In genomic region chr4:38896940-38897339, GRCh38 we compare ENCODE assay signal across 23 cellular contexts. TPM values are rescaled to one million over a fixed set of nuclear protein-coding genes. Genes with fewer than 3 reads are reported as not detected.
DNase-seq lines count a peak whose midpoint lies in the region; ATAC-seq and TF ChIP-seq lines count a peak whose summit lies in the region.
"Had no signal": no experiment of that assay in that cellular context is flagged by ENCODE, and none has a peak within 500 bp of the region (broad histone marks: within the 10 kb centered on the region; RNA-seq: fewer than 3 reads in every experiment).

No MANE protein-coding gene starts in this region.

- ATAC-seq in activated T-helper 17 cell treated with anti-CD3 and anti-CD28 coated beads, Interleukin-2, amount 50 U/mL, for 72 hours (replicated peaks), result peak; percentile 62
- ATAC-seq in HG03521 (IDR thresholded peaks at IDR 0.05; ENCODE audit: unreplicated experiment), result no peak
- ATAC-seq in GM19463 (IDR thresholded peaks at IDR 0.05; ENCODE audit: unreplicated experiment), result no peak
- ATAC-seq: CD8-positive, alpha-beta T cell; HCT116; Right ventricle myocardium inferior had no signal

- H4K20me1 ChIP-seq in smooth muscle cell (ENCODE audit: low read depth), result peaks cover 91% of the 10 kb centered on the region

- no peaks in the 10 kb centered on the region for H3K27me3 ChIP-seq in smooth muscle cell (ENCODE audit: low read depth)
- H3K27me3 ChIP-seq: MG63, SJSA1 had no signal

- peaks cover 43% of the 10 kb centered on the region for H3K79me2 ChIP-seq in smooth muscle cell (ENCODE audit: low read depth)

- H3K9ac ChIP-seq in smooth muscle cell (ENCODE audit: low read depth), result no peak overlapping the region

- H3K4me1 ChIP-seq in smooth muscle cell (ENCODE audit: low read depth), result no peaks in the 10 kb centered on the region
- H3K4me1 ChIP-seq: SJSA1 had no signal

- peaks cover 28% of the 10 kb centered on the region for H3K36me3 ChIP-seq in smooth muscle cell (ENCODE audit: low read depth)

- peak overlapping the region; percentile 20; the same call in 1 of the 2 replicates for H3K27ac Mint-ChIP-seq in HFFc6
- no peak overlapping the region for H3K27ac Mint-ChIP-seq in activated T-helper 17 cell treated with anti-CD3 and anti-CD28 coated beads, Interleukin-2, amount 50 U/mL, for 72 hours
- H3K27ac Mint-ChIP-seq: B cell; CD8-positive, alpha-beta T cell had no signal

- H3K9me3 ChIP-seq in smooth muscle cell (replicated peaks; ENCODE audit: low read depth), result no peaks in the 10 kb centered on the region
- H3K9me3 ChIP-seq: Caco-2, MG63, SJSA1 had no signal

- WGBS in smooth muscle cell (ENCODE audit: low lambda C conversion rate), result 76% methylated on average over 1 of the region's 1 CpG

- no peak overlapping the region for H3K4me2 ChIP-seq in smooth muscle cell
- H3K4me2 ChIP-seq: PC-9 had no signal

- TF ChIP-seq CTCF in HFFc6 (IDR thresholded peaks at IDR 0.05), result no peak
- TF ChIP-seq CTCF in fibroblast of the aortic adventitia (IDR thresholded peaks at IDR 0.05; ENCODE audit: insufficient read depth, low read length), result no peak
- TF ChIP-seq CTCF in smooth muscle cell (IDR thresholded peaks at IDR 0.05; ENCODE audit: borderline replicate concordance, insufficient read depth, poor library complexity, severe bottlenecking), result no peak

- DNase-seq in HFFc6, result no peak
- peak; percentile 64 for DNase-seq in fibroblast of the aortic adventitia (ENCODE audit: low read depth)
- DNase-seq in smooth muscle cell (lab: John Stamatoyannopoulos, UW; ENCODE audit: unreplicated experiment), result no peak
- DNase-seq in DMS153 (lab: John Stamatoyannopoulos, UW), result no peak
- DNase-seq: Caco-2; CD8-positive, alpha-beta T cell; DMS79; GDM1; KG1; MG63; NCI-H2029; NCI-H446; NCI-H524 treated with DMSO at 0.1 percent for 48 hours; NCI-H774; NK-92 treated with Interleukin-12 subunit alpha and Interleukin-12 subunit beta, amount 100 ng/mL, for 24 hours; PC-9 had no signal

- H3K9me3 Mint-ChIP-seq in HFFc6, result no peaks in the 10 kb centered on the region
- no peaks in the 10 kb centered on the region for H3K9me3 Mint-ChIP-seq in activated T-helper 17 cell treated with anti-CD3 and anti-CD28 coated beads, Interleukin-2, amount 50 U/mL, for 72 hours
- H3K9me3 Mint-ChIP-seq: CD8-positive, alpha-beta T cell had no signal

- peaks cover 36% of the 10 kb centered on the region for H3K4me1 Mint-ChIP-seq in HFFc6 (ENCODE audit: low read depth)
- H3K4me1 Mint-ChIP-seq in activated T-helper 17 cell treated with anti-CD3 and anti-CD28 coated beads, Interleukin-2, amount 50 U/mL, for 72 hours, result no peaks in the 10 kb centered on the region
- H3K4me1 Mint-ChIP-seq: B cell had no signal

- H3K27me3 Mint-ChIP-seq in HFFc6 (ENCODE audit: insufficient read depth), result no peaks in the 10 kb centered on the region; the same call in 1 of the 2 replicates
- H3K27me3 Mint-ChIP-seq in activated T-helper 17 cell treated with anti-CD3 and anti-CD28 coated beads, Interleukin-2, amount 50 U/mL, for 72 hours, result peaks cover 11% of the 10 kb centered on the region
- H3K27me3 Mint-ChIP-seq: B cell had no signal

- peak overlapping the region; percentile 59 for H3K27ac ChIP-seq in smooth muscle cell (ENCODE audit: low read depth)
- H3K27ac ChIP-seq: PC-9, SJSA1 had no signal

- peaks cover 11% of the 10 kb centered on the region for H3F3A ChIP-seq in smooth muscle cell (ENCODE audit: low read depth)

- no peak overlapping the region for H2AFZ ChIP-seq in smooth muscle cell (ENCODE audit: low read depth)
- H2AFZ ChIP-seq: PC-9 had no signal

- peaks cover 46% of the 10 kb centered on the region for H3K36me3 Mint-ChIP-seq in HFFc6 (ENCODE audit: low read depth)
- H3K36me3 Mint-ChIP-seq in activated T-helper 17 cell treated with anti-CD3 and anti-CD28 coated beads, Interleukin-2, amount 50 U/mL, for 72 hours (ENCODE audit: low read depth), result no peaks in the 10 kb centered on the region
- H3K36me3 Mint-ChIP-seq: CD8-positive, alpha-beta T cell had no signal

- H3K4me3 Mint-ChIP-seq in HFFc6, result no peak overlapping the region
- H3K4me3 Mint-ChIP-seq in activated T-helper 17 cell treated with anti-CD3 and anti-CD28 coated beads, Interleukin-2, amount 50 U/mL, for 72 hours, result no peak overlapping the region
- H3K4me3 Mint-ChIP-seq: B cell; CD8-positive, alpha-beta T cell had no signal

- no peak overlapping the region for H3K4me3 ChIP-seq in fibroblast of the aortic adventitia (ENCODE audit: low read depth, low read length)
- no peak overlapping the region for H3K4me3 ChIP-seq in smooth muscle cell
- H3K4me3 ChIP-seq: MG63, PC-9, SJSA1 had no signal

RNA-seq across cellular contexts. Expression of gene FAM114A1, which starts 29.3 kb away (rescaled TPM):
- total RNA-seq in HFFc6 (2021; fragmentation: NEBNext Ultra II Directional; extraction: Animal tissue kit (Norgen Biotek cat#: 25700)), result 100 to 1,000 TPM; 161 to 210 (median 187) TPM
- 1 to 10 TPM in 1 of 2 donors, under 1 TPM in 1; 0.35 to 1.5 TPM for total RNA-seq in activated T-helper 17 cell treated with anti-CD3 and anti-CD28 coated beads, Interleukin-2, amount 50 U/mL, for 72 hours
- total RNA-seq in fibroblast of the aortic adventitia (ENCODE audit: low replicate concordance) (263 and 378 TPM in 2 replicates), smooth muscle cell (226 and 363 TPM in 2 replicates)
- 207 and 213 TPM in 2 replicates for polyA plus RNA-seq in smooth muscle cell
- total RNA-seq: CD8-positive, alpha-beta T cell had no signal

RNA-seq across cellular contexts. Expression of gene TLR6, which starts 40.3 kb away (rescaled TPM):
- total RNA-seq in HFFc6 (2021; fragmentation: NEBNext Ultra II Directional; extraction: Animal tissue kit (Norgen Biotek cat#: 25700)), result 1 to 10 TPM in 3 of 6 experiments, under 1 TPM in 3; 0.76 to 1.3 (median 0.97) TPM
- total RNA-seq in activated T-helper 17 cell treated with anti-CD3 and anti-CD28 coated beads, Interleukin-2, amount 50 U/mL, for 72 hours, result 1 to 10 TPM; 2.7 to 3.0 TPM
- 2.2 and 5.0 TPM in 2 replicates for total RNA-seq in fibroblast of the aortic adventitia (ENCODE audit: low replicate concordance)
- 4.4 and 8.9 TPM in 2 replicates for total RNA-seq in smooth muscle cell
- polyA plus RNA-seq in smooth muscle cell, result 0.17 and 0.89 TPM in 2 replicates
- total RNA-seq: Caco-2 had no signal

Comparison
In these comparisons a context has a peak if more than half of its experiments do, and no peak if none do; other contexts are left out.
1. RNA of gene FAM114A1, which starts 29.3 kb away (total RNA-seq): 263 to 378 TPM in fibroblast of the aortic adventitia, 226 to 363 TPM in smooth muscle cell and 161 to 210 TPM in HFFc6; 0.35 to 1.5 TPM in activated T-helper 17 cell treated with anti-CD3 and anti-CD28 coated beads, Interleukin-2, amount 50 U/mL, for 72 hours; every median in the first group is over 10 times any median in the second.